Comparison of ENCODE assay signal across 9 cellular contexts in genomic region chr2:37982147-37982582, GRCh38. TPM values are rescaled to one million over a fixed set of nuclear protein-coding genes. Genes with fewer than 3 reads are reported as not detected.
DNase-seq lines count a peak whose midpoint lies in the region; ATAC-seq and TF ChIP-seq lines count a peak whose summit lies in the region.
"Had no signal": no experiment of that assay in that cellular context is flagged by ENCODE, and none has a peak within 500 bp of the region (broad histone marks: within the 10 kb centered on the region; RNA-seq: fewer than 3 reads in every experiment).

No MANE protein-coding gene starts in this region.

- H3K4me3 ChIP-seq in BJ (ENCODE audit: low read depth, low read length) (no peak overlapping the region), H7 (ENCODE audit: insufficient read depth, low read depth, low read length) (peak overlapping the region; percentile 14), NT2/D1 (ENCODE audit: insufficient read length, low read depth) (no peak overlapping the region), fibroblast of the aortic adventitia (ENCODE audit: low read depth, low read length) (peak overlapping the region; percentile 39), neuronal stem cell (ENCODE audit: low read length in 2 of 2) (no peak overlapping the region)

- POLR2A ChIA-PET in BJ (lab: Charles Lee): no interaction called here

- no peak overlapping the region for H3K23ac ChIP-seq in neuronal stem cell (ENCODE audit: low read depth, low read length, poor library complexity)

- no peak for ATAC-seq in GM19324 (IDR thresholded peaks at IDR 0.05; ENCODE audit: low FRiP score, unreplicated experiment)

- no peaks in the 10 kb centered on the region for H3K9me3 Mint-ChIP-seq in activated T-cell treated with anti-CD3 and anti-CD28 coated beads, Interleukin-2, amount 50 U/mL, for 24 hours
- H3K9me3 Mint-ChIP-seq: T-helper 1 cell treated with Interleukin-12 subunit alpha and Interleukin-12 subunit beta and Interleukin-4 antibody, amounts not matched to agents 30 μg/mL and 1 μg/mL, for 36 hours had no signal

- no peak overlapping the region for H4K8ac ChIP-seq in neuronal stem cell (ENCODE audit: low read depth, low read length)

- no peak overlapping the region for H2BK12ac ChIP-seq in neuronal stem cell (ENCODE audit: low read length)

- H3K27me3 ChIP-seq in BJ (ENCODE audit: control insufficient read depth, insufficient read depth, low read length) (no peaks in the 10 kb centered on the region), H7 (ENCODE audit: control insufficient read depth, insufficient read depth, low read length) (no peaks in the 10 kb centered on the region), NT2/D1 (ENCODE audit: insufficient read depth, insufficient read length) (no peaks in the 10 kb centered on the region), neuronal stem cell (ENCODE audit: control insufficient read depth in 3 of 3, insufficient read depth in 3 of 3, low read depth in 1 of 3, low read length in 3 of 3) (no peaks in the 10 kb centered on the region)

- peak; percentile 83 for TF ChIP-seq CTCF in BJ (IDR thresholded peaks at IDR 0.05; ENCODE audit: insufficient read depth, low read depth, low read length)
- peak; percentile 72 for TF ChIP-seq CTCF in fibroblast of the aortic adventitia (IDR thresholded peaks at IDR 0.05; ENCODE audit: insufficient read depth, low read length)

- H3K14ac ChIP-seq in neuronal stem cell (ENCODE audit: low read length): no peak overlapping the region

- WGBS in neuronal stem cell (ENCODE audit: extremely low coverage in 2 of 2, insufficient read length in 2 of 2, insufficient replicate concordance in 1 of 2), 2 donors: no CpG with 5 or more reads among the region's 3 CpGs

- H3K9me3 ChIP-seq in NT2/D1 (ENCODE audit: insufficient read depth, low read length): no peaks in the 10 kb centered on the region; the same call in 1 of the 2 replicates
- H3K9me3 ChIP-seq in neuronal stem cell (replicated peaks in 1 of 2; ENCODE audit: control insufficient read depth in 2 of 2, insufficient read depth in 1 of 2, low read depth in 1 of 2, low read length in 2 of 2): no peaks in the 10 kb centered on the region

- H3K18ac ChIP-seq in neuronal stem cell (ENCODE audit: low read length): no peak overlapping the region

- H3K4me1 ChIP-seq in NT2/D1 (ENCODE audit: insufficient read depth, insufficient read length) (no peaks in the 10 kb centered on the region), neuronal stem cell (ENCODE audit: control insufficient read depth in 2 of 2, insufficient read depth in 1 of 2, low read depth in 1 of 2, low read length in 2 of 2) (no peaks in the 10 kb centered on the region)

- H3K27ac ChIP-seq in neuronal stem cell (replicated peaks; ENCODE audit: low read length) (no peak overlapping the region), substantia nigra (ENCODE audit: low read depth, low read length, poor library complexity, severe bottlenecking) (no peak overlapping the region)

- no peak overlapping the region for H3K4ac ChIP-seq in neuronal stem cell (ENCODE audit: low read length)

- H2BK15ac ChIP-seq in neuronal stem cell (ENCODE audit: low read length): no peak overlapping the region

- no peak overlapping the region for H3K4me2 ChIP-seq in neuronal stem cell (ENCODE audit: insufficient read depth, low read length, poor library complexity, severe bottlenecking)

- peak overlapping the region; percentile 39 for H2AFZ ChIP-seq in neuronal stem cell (ENCODE audit: low read length)

- no peak overlapping the region for H3K27ac Mint-ChIP-seq in activated T-cell treated with anti-CD3 and anti-CD28 coated beads, Interleukin-2, amount 50 U/mL, for 24 hours
- H3K27ac Mint-ChIP-seq: T-helper 1 cell treated with Interleukin-12 subunit alpha and Interleukin-12 subunit beta and Interleukin-4 antibody, amounts not matched to agents 30 μg/mL and 1 μg/mL, for 36 hours had no signal

- H3K9ac ChIP-seq in NT2/D1 (ENCODE audit: insufficient read length, low read depth) (no peak overlapping the region), neuronal stem cell (ENCODE audit: low read depth, low read length, poor library complexity) (no peak overlapping the region)

- no peak overlapping the region for H2BK120ac ChIP-seq in neuronal stem cell (ENCODE audit: low read depth, low read length)

- no peaks in the 10 kb centered on the region for H3K79me1 ChIP-seq in neuronal stem cell (ENCODE audit: low read depth, low read length)

- H3K4me1 Mint-ChIP-seq in activated T-cell treated with anti-CD3 and anti-CD28 coated beads, Interleukin-2, amount 50 U/mL, for 24 hours (ENCODE audit: low read depth): peaks cover 8% of the 10 kb centered on the region

- no peak overlapping the region for H3K4me3 Mint-ChIP-seq in activated T-cell treated with anti-CD3 and anti-CD28 coated beads, Interleukin-2, amount 50 U/mL, for 24 hours
- H3K4me3 Mint-ChIP-seq: T-helper 1 cell treated with Interleukin-12 subunit alpha and Interleukin-12 subunit beta and Interleukin-4 antibody, amounts not matched to agents 30 μg/mL and 1 μg/mL, for 36 hours had no signal

- H3K36me3 Mint-ChIP-seq in activated T-cell treated with anti-CD3 and anti-CD28 coated beads, Interleukin-2, amount 50 U/mL, for 24 hours (ENCODE audit: low read depth): no peaks in the 10 kb centered on the region

- peak; percentile 8 for DNase-seq in BJ (ENCODE audit: low read depth)
- peak; percentile 52 for DNase-seq in H7
- DNase-seq in NT2/D1 (ENCODE audit: low read depth, low spot score): peak; percentile 62
- DNase-seq in activated T-cell treated with anti-CD3 and anti-CD28 coated beads, Interleukin-2, amount 50 U/mL, for 24 hours: peak; percentile 68
- DNase-seq in fibroblast of the aortic adventitia (ENCODE audit: low read depth): peak; percentile 85
- DNase-seq in neuronal stem cell (ENCODE audit: low spot score): peak; percentile 69
- DNase-seq in substantia nigra (lab: John Stamatoyannopoulos, UW): peak in 33 of 49 donors; percentile 3 to 64 (median 25)

- CTCF ChIA-PET in BJ (lab: Yijun Ruan, JAX): interaction anchor here (0.6 to 2.6 kb wide), 20 partner anchors 9 to 311 kb away, joined by 3 to 17 read pairs (median 4); no protein-coding TSS in a partner anchor

- no peaks in the 10 kb centered on the region for H3K27me3 Mint-ChIP-seq in activated T-cell treated with anti-CD3 and anti-CD28 coated beads, Interleukin-2, amount 50 U/mL, for 24 hours

- no peak overlapping the region for H4K91ac ChIP-seq in neuronal stem cell (ENCODE audit: low read depth, low read length, poor library complexity)

- no peak overlapping the region for H2BK5ac ChIP-seq in neuronal stem cell (ENCODE audit: low read length)

- no peak overlapping the region for H2AK5ac ChIP-seq in neuronal stem cell (ENCODE audit: low read depth, low read length)

- H3K36me3 ChIP-seq in BJ (ENCODE audit: control insufficient read depth, insufficient read depth, low read length) (no peaks in the 10 kb centered on the region), H7 (replicated peaks; ENCODE audit: control insufficient read depth, insufficient read depth, low read length) (no peaks in the 10 kb centered on the region), NT2/D1 (ENCODE audit: insufficient read depth, insufficient read length, low read length) (no peaks in the 10 kb centered on the region), neuronal stem cell (replicated peaks in 1 of 2; ENCODE audit: control insufficient read depth in 2 of 2, insufficient read depth in 2 of 2, low read length in 2 of 2) (no peaks in the 10 kb centered on the region)

RNA-seq across cellular contexts. Expression of gene RMDN2, which starts 57.1 kb away (rescaled TPM):
- 3.4 and 5.9 TPM in 2 replicates for polyA plus RNA-seq in BJ (2011; rRNA removed)
- polyA minus RNA-seq in BJ (2011; rRNA and poly(A)+ RNA removed): 1.6 and 2.0 TPM in 2 replicates
- 1.4 and 1.8 TPM in 2 replicates for total RNA-seq in H7 (2014; rRNA removed; shearing (Covaris generic))
- 9.6 and 14.9 TPM in 2 replicates for total RNA-seq in fibroblast of the aortic adventitia (ENCODE audit: low replicate concordance)
- polyA plus RNA-seq in neuronal stem cell (2013, experiment 1 of 2): 1.1 TPM
- 1.0 TPM for polyA plus RNA-seq in neuronal stem cell (2013, experiment 2 of 2)

Comparison
In these comparisons a context has a peak if more than half of its experiments do, and no peak if none do; other contexts are left out.
1. DNase-seq: peak in every context shown above with its lines; median percentile 85 in fibroblast of the aortic adventitia; 69 in neuronal stem cell; 68 in activated T-cell treated with anti-CD3 and anti-CD28 coated beads, Interleukin-2, amount 50 U/mL, for 24 hours; 62 in NT2/D1; 52 in H7; 25 in substantia nigra; 8 in BJ.
2. H3K4me3 ChIP-seq: peak in H7 (single experiment) and fibroblast of the aortic adventitia (single experiment); none in BJ (single experiment), NT2/D1 (single experiment) and neuronal stem cell (0 of 2).